In the genomic region with DNA sequence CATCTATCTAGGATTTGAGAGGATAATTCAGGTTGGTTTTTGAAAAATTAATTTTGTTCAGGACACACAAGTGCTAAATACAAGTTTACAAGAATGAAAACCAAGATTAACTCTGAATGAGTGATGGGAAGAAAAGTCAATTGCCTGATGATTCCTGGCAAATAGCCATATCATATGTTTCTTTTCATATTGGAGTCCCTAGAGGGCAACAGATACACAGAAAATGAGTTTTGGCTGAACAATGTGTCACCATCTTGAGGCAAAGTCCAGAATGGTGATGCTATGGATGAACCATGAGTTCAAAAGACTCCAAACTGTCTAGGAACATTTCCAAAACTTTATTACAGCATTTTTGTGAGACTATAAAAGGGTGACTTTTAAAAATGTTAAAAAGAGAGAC, we compare ENCODE assay signal across 19 cellular contexts.
DNase-seq lines count a peak whose midpoint lies in the region; ATAC-seq and TF ChIP-seq lines count a peak whose summit lies in the region.
"Had no signal": no experiment of that assay in that cellular context is flagged by ENCODE, and none has a peak within 500 bp of the region (broad histone marks: within the 10 kb centered on the region; RNA-seq: fewer than 3 reads in every experiment).

No MANE protein-coding gene starts in this region.

- TF ChIP-seq CTCF in esophagus squamous epithelium (IDR thresholded peaks at IDR 0.05): no peak

- no peak for ATAC-seq in activated CD4-positive, CD25-positive, alpha-beta regulatory T cell treated with anti-CD3 and anti-CD28 coated beads, Interleukin-2, amount 50 U/mL, for 24 hours
- ATAC-seq: Right ventricle myocardium inferior had no signal

- intact Hi-C loops in esophagus squamous epithelium (cut with DNase I): no loop called here

- no peaks in the 10 kb centered on the region for H3K27me3 ChIP-seq in esophagus squamous epithelium
- H3K27me3 ChIP-seq: BE2C had no signal

- no peaks in the 10 kb centered on the region for H3K4me1 ChIP-seq in esophagus squamous epithelium
- H3K4me1 ChIP-seq: BE2C, testis had no signal

- DNase-seq in DMS 273 (lab: John Stamatoyannopoulos, UW; ENCODE audit: unreplicated experiment) (peak; percentile 13), DMS 273 treated with DMSO at 0.1 percent for 48 hours (lab: John Stamatoyannopoulos, UW) (no peak), HT-29 (ENCODE audit: low spot score) (peak; percentile 20), OCI-M1 (lab: John Stamatoyannopoulos, UW) (peak; percentile 32), foreskin melanocyte (peak; percentile 34), esophagus squamous epithelium (lab: John Stamatoyannopoulos, UW) (no peak), GDM1 (lab: John Stamatoyannopoulos, UW) (no peak)
- DNase-seq: 8988T; activated CD4-positive, alpha-beta memory T cell treated with anti-CD3 and anti-CD28 coated beads, Interleukin-2, amount 10 ng/mL, durations not matched to agents 7 days and 5 days; activated T-cell treated with anti-CD3 and anti-CD28 coated beads, Interleukin-2, amount 50 U/mL, for 24 hours; BE2C; foreskin fibroblast; GM23248; kidney glomerular epithelial cell; NCI-H1048; NCI-H2171; testis had no signal

- no peak for TF ChIP-seq POLR2A in esophagus squamous epithelium (IDR thresholded peaks at IDR 0.05)

- no peak overlapping the region for H3K27ac ChIP-seq in esophagus squamous epithelium
- H3K27ac ChIP-seq: GM23248, testis had no signal

- H3K36me3 ChIP-seq in esophagus squamous epithelium: no peaks in the 10 kb centered on the region
- H3K36me3 ChIP-seq: BE2C had no signal

- peaks cover 0 to 4% (median 0%) of the 10 kb centered on the region in 3 donors for H3K9me3 ChIP-seq in esophagus squamous epithelium
- H3K9me3 ChIP-seq: BE2C, testis had no signal

- H3K4me3 ChIP-seq in esophagus squamous epithelium: no peak overlapping the region
- H3K4me3 ChIP-seq: GM23248, testis had no signal

Comparison
In these comparisons a context has a peak if more than half of its experiments do, and no peak if none do; other contexts are left out.
1. DNase-seq: peak in DMS 273 (single experiment), HT-29 (single experiment), OCI-M1 (single experiment) and foreskin melanocyte (single experiment); none in DMS 273 treated with DMSO at 0.1 percent for 48 hours (single experiment), esophagus squamous epithelium (single experiment) and GDM1 (single experiment).